ENCODE assay signal across 18 cellular contexts in the genomic region with DNA sequence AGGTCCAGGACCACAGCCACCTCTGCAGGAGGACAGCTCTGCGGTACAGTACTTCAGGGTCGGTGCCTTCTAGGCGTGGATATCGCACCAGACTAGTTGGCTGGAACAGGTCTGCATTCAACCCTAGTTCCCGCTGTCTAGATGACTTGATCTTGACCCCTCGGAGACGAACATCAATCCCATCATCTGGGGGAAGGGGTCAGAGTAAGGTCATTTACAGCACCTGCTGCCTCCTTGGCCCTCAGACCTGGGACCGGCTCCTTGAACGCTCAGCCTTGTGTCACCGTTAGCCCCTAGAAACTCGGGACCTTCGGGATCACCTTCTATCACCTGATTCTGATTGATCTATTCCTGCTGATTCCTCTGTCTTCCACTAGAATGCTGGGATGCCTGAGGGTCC.
"Had no signal": no experiment of that assay in that cellular context is flagged by ENCODE, and none has a peak within 500 bp of the region (broad histone marks: within the 10 kb centered on the region; RNA-seq: fewer than 3 reads in every experiment).

No MANE protein-coding gene starts in this region.

- H3K27me3 Mint-ChIP-seq: activated T-helper 17 cell treated with anti-CD3 and anti-CD28 coated beads, Interleukin-2, amount 50 U/mL, for 72 hours; naive B cell; stimulated activated naive B cell treated with anti-CD40 and anti-IgM and Interleukin-4, amounts not matched to agents 10 μg/mL and 1 μg/mL and 100 μg/mL, for 72 hours had no signal

- H3K27ac Mint-ChIP-seq: activated naive CD4-positive, alpha-beta T cell treated with anti-CD3 and anti-CD28 coated beads, Interleukin-2, amount 50 U/mL, for 72 hours; stimulated activated naive B cell treated with anti-CD40 and anti-IgM and Interleukin-4, amounts not matched to agents 10 μg/mL and 1 μg/mL and 100 μg/mL, for 72 hours; T-helper 1 cell treated with Interleukin-12 subunit alpha and Interleukin-12 subunit beta and Interleukin-4 antibody, amounts not matched to agents 30 μg/mL and 1 μg/mL, for 36 hours had no signal

- H3K27ac ChIP-seq: adrenal gland, esophagus squamous epithelium, neutrophil, spleen, thoracic aorta had no signal

- H3K4me3 Mint-ChIP-seq: stimulated activated naive B cell treated with anti-CD40 and anti-IgM and Interleukin-4, amounts not matched to agents 10 μg/mL and 1 μg/mL and 100 μg/mL, for 72 hours had no signal

- H3K36me3 Mint-ChIP-seq: activated naive CD4-positive, alpha-beta T cell treated with anti-CD3 and anti-CD28 coated beads, Interleukin-2, amount 50 U/mL, for 72 hours had no signal

- H3K27me3 ChIP-seq: adrenal gland, esophagus squamous epithelium, neutrophil, spleen had no signal

- H3K4me3 ChIP-seq: adrenal gland, esophagus squamous epithelium, mucosa of descending colon, thoracic aorta had no signal

- DNase-seq: activated CD4-positive, alpha-beta T cell treated with anti-CD3 and anti-CD28 coated beads, Interleukin-2, amount 50 U/mL, for 1 hour; cerebellar nuclear complex; cortex of kidney; effector CD4-positive, alpha-beta T cell; esophagus squamous epithelium; mesenchymal stem cell; mucosa of descending colon; naive B cell; spleen; stimulated activated CD4-positive, alpha-beta T cell treated with anti-CD3 and anti-CD28 coated beads, Interleukin-4, amount 100 ng/mL, for 4 hours; stimulated activated naive B cell treated with anti-CD40 and anti-IgM and Interleukin-4, amounts not matched to agents 10 μg/mL and 1 μg/mL and 100 μg/mL, for 72 hours had no signal

- H3K9me3 Mint-ChIP-seq: activated naive CD4-positive, alpha-beta T cell treated with anti-CD3 and anti-CD28 coated beads, Interleukin-2, amount 50 U/mL, for 72 hours; activated T-helper 17 cell treated with anti-CD3 and anti-CD28 coated beads, Interleukin-2, amount 50 U/mL, for 72 hours; naive B cell; stimulated activated naive B cell treated with anti-CD40 and anti-IgM and Interleukin-4, amounts not matched to agents 10 μg/mL and 1 μg/mL and 100 μg/mL, for 72 hours; T-helper 1 cell treated with Interleukin-12 subunit alpha and Interleukin-12 subunit beta and Interleukin-4 antibody, amounts not matched to agents 30 μg/mL and 1 μg/mL, for 36 hours had no signal

- H3K9me3 ChIP-seq: adrenal gland, esophagus squamous epithelium, mucosa of descending colon, neutrophil, spleen, thoracic aorta had no signal

- ATAC-seq: activated naive CD4-positive, alpha-beta T cell treated with anti-CD3 and anti-CD28 coated beads, Interleukin-2, amount 50 U/mL, for 72 hours; activated T-helper 17 cell treated with anti-CD3 and anti-CD28 coated beads, Interleukin-2, amount 50 U/mL, for 72 hours; mucosa of descending colon; SK-N-SH treated with all-trans-retinoic acid at 6 μM for 48 hours; stimulated activated naive B cell treated with anti-CD40 and anti-IgM and Interleukin-4, amounts not matched to agents 10 μg/mL and 1 μg/mL and 100 μg/mL, for 72 hours had no signal
